ENCODE assay signal across 9 cellular contexts in genomic region chr5:160506006-160507004, GRCh38.
DNase-seq lines count a peak whose midpoint lies in the region; ATAC-seq and TF ChIP-seq lines count a peak whose summit lies in the region.
"Had no signal": no experiment of that assay in that cellular context is flagged by ENCODE, and none has a peak within 500 bp of the region (broad histone marks: within the 10 kb centered on the region; RNA-seq: fewer than 3 reads in every experiment).

No MANE protein-coding gene starts in this region.

- no peak for TF ChIP-seq POLR2A in Peyer's patch (IDR thresholded peaks at IDR 0.05)
- no peak for TF ChIP-seq POLR2A in esophagus muscularis mucosa (IDR thresholded peaks at IDR 0.05; ENCODE audit: low read depth)

- TF ChIP-seq CTCF in Peyer's patch (IDR thresholded peaks at IDR 0.05), result no peak
- no peak for TF ChIP-seq CTCF in esophagus muscularis mucosa (IDR thresholded peaks at IDR 0.05)

- H3K36me3 ChIP-seq in Peyer's patch (no peaks in the 10 kb centered on the region), esophagus muscularis mucosa (no peaks in the 10 kb centered on the region)
- H3K36me3 ChIP-seq: tibial artery had no signal

- H3K4me1 ChIP-seq in Peyer's patch (no peaks in the 10 kb centered on the region), esophagus muscularis mucosa (peaks cover 0 to 14% (median 2%) of the 10 kb centered on the region in 4 donors)
- H3K4me1 ChIP-seq: tibial artery had no signal

- H3K4me3 Mint-ChIP-seq in activated naive CD8-positive, alpha-beta T cell, result peak overlapping the region; percentile 70

- H3K27ac ChIP-seq in Peyer's patch (peak overlapping the region in 1 of 4 donors; percentile 1), esophagus muscularis mucosa (replicated peaks in 1 of 4) (no peak overlapping the region)
- H3K27ac ChIP-seq: tibial artery had no signal

- H3K4me1 Mint-ChIP-seq in activated naive CD8-positive, alpha-beta T cell (ENCODE audit: low read depth), result peaks cover 31% of the 10 kb centered on the region

- no peaks in the 10 kb centered on the region for H3K27me3 ChIP-seq in Peyer's patch
- peaks cover 0 to 8% (median 0%) of the 10 kb centered on the region in 4 donors for H3K27me3 ChIP-seq in esophagus muscularis mucosa

- peak; percentile 74 for ATAC-seq in GM18519 (IDR thresholded peaks at IDR 0.05; ENCODE audit: low FRiP score, unreplicated experiment)
- peak; percentile 66 for ATAC-seq in HG02623 (IDR thresholded peaks at IDR 0.05; ENCODE audit: unreplicated experiment)
- no peak for ATAC-seq in left colon
- no peak for ATAC-seq in esophagus mucosa

- H3K27ac Mint-ChIP-seq in activated naive CD8-positive, alpha-beta T cell, result peak overlapping the region; percentile 88

- no peak overlapping the region for H3K4me3 ChIP-seq in Peyer's patch
- no peak overlapping the region for H3K4me3 ChIP-seq in esophagus muscularis mucosa
- H3K4me3 ChIP-seq: tibial artery had no signal

- DNase-seq in Peyer's patch (peak in 2 of 3 donors; percentile 71 to 79), left colon (peak; percentile 32 to 43), esophagus muscularis mucosa (ENCODE audit: extremely low spot score) (no peak)
- peak; percentile 41 to 52 for DNase-seq in stimulated activated CD8-positive, alpha-beta memory T cell treated with anti-CD3 and anti-CD28 coated beads, Interleukin-2, amount 100 ng/mL, for 48 hours (ENCODE audit: low read depth in 2 of 2)

- H3K27me3 Mint-ChIP-seq in activated naive CD8-positive, alpha-beta T cell, result peaks cover 1% of the 10 kb centered on the region

- H3K9me3 Mint-ChIP-seq in activated naive CD8-positive, alpha-beta T cell (ENCODE audit: low read depth), result no peaks in the 10 kb centered on the region

- no peaks in the 10 kb centered on the region for H3K36me3 Mint-ChIP-seq in activated naive CD8-positive, alpha-beta T cell

- 25% methylated on average over 9 of the region's 18 CpGs for WGBS in esophagus muscularis mucosa

- intact Hi-C loops in left colon (cut with DNase I, micrococcal nuclease) (loop anchor here in 1 of 2 donors (10.0 kb wide), 1 partner anchor 62 kb away; no protein-coding TSS in a partner anchor), esophagus muscularis mucosa (cut with DNase I) (no loop called here)

- H3K9me3 ChIP-seq in Peyer's patch, result no peaks in the 10 kb centered on the region
- H3K9me3 ChIP-seq in esophagus muscularis mucosa, result no peaks in the 10 kb centered on the region
- H3K9me3 ChIP-seq: tibial artery had no signal

- no peak for TF ChIP-seq EP300 in esophagus muscularis mucosa (IDR thresholded peaks at IDR 0.05)

Comparison
In these comparisons a context has a peak if more than half of its experiments do, and no peak if none do; other contexts are left out.
1. ATAC-seq: peak in GM18519 (single experiment) and HG02623 (single experiment); none in left colon (single experiment) and esophagus mucosa (single experiment).